In genomic region chr1:160031368-160032164, GRCh38 we compare ENCODE assay signal across 8 cellular contexts. TPM values are rescaled to one million over a fixed set of nuclear protein-coding genes. Genes with fewer than 3 reads are reported as not detected.
DNase-seq lines count a peak whose midpoint lies in the region; ATAC-seq, FAIRE-seq and TF ChIP-seq lines count a peak whose summit lies in the region.

TSS of gene PIGM (minus strand) at chr1:160031990. CDS start at chr1:160031739, 251 bp downstream.

- peak; percentile 96 for ATAC-seq in GM21381 (IDR thresholded peaks at IDR 0.05; ENCODE audit: unreplicated experiment)
- peak; percentile 99 for ATAC-seq in activated CD8-positive, alpha-beta memory T cell treated with anti-CD3 and anti-CD28 coated beads, Interleukin-2, amount 10 ng/mL, durations not matched to agents 7 days and 5 days

- no peaks in the 10 kb centered on the region for H3K79me1 ChIP-seq in H1 (ENCODE audit: low read depth, low read length)
- H3K79me1 ChIP-seq in mesendoderm (ENCODE audit: low read length) = peaks cover 5% of the 10 kb centered on the region

- no peak within 1 kb of the TSS for H2BK20ac ChIP-seq in H1 (ENCODE audit: low read length)

- BruUV-seq in Caco-2 (replicated peaks; lab: Mats Ljungman, UMichigan) = TSS peak; percentile 66

- H3K9ac ChIP-seq in H1 (replicated peaks in 1 of 4; ENCODE audit: extremely low read depth in 1 of 4, low read depth in 3 of 4, low read length in 3 of 4) (peak within 1 kb of the TSS; percentile 66 to 75 (median 70)), mesendoderm (ENCODE audit: low read length) (peak within 1 kb of the TSS; percentile 80)

- H3K27ac ChIP-seq in H1 (ENCODE audit: low read depth, low read length) (peak within 1 kb of the TSS; percentile 72), mesendoderm (ENCODE audit: low read depth, low read length) (peak within 1 kb of the TSS; percentile 27)

- no peak within 1 kb of the TSS for H2AK5ac ChIP-seq in H1 (ENCODE audit: low read depth, low read length)
- H2AK5ac ChIP-seq in mesendoderm (ENCODE audit: low read length) = no peak within 1 kb of the TSS

- H2BK5ac ChIP-seq in H1 (ENCODE audit: low read depth, low read length) (peak within 1 kb of the TSS; percentile 84; the same call in 1 of the 2 replicates), mesendoderm (ENCODE audit: low read length) (no peak within 1 kb of the TSS)

- no peak within 1 kb of the TSS for H4K91ac ChIP-seq in H1 (replicated peaks; ENCODE audit: insufficient read length, low read length)

- no peak within 1 kb of the TSS for H3K14ac ChIP-seq in H1 (ENCODE audit: insufficient read length)

- H3K79me2 ChIP-seq in H1 (ENCODE audit: control insufficient read depth in 1 of 2, insufficient read depth in 2 of 2, low read length in 2 of 2) (peaks cover 4 to 22% of the 10 kb centered on the region in 2 experiments; a peak in 3 of 4 replicates), mesendoderm (ENCODE audit: control insufficient read depth, insufficient read depth, low read length) (peaks cover 10% of the 10 kb centered on the region)

- FAIRE-seq in HTR-8/SVneo (lab: Jason Lieb, UNC) (no peak), H1 (lab: Jason Lieb, UNC) (peak; percentile 42)

- TF ChIP-seq POLR2A in H1 (IDR thresholded peaks at IDR 0.05; ENCODE audit: control extremely low read depth in 1 of 2, low read depth in 2 of 2, low read length in 2 of 2) = peak in 1 of 2 experiments; percentile 76; a peak in 2 of 3 replicates

- H3K4me2 ChIP-seq in H1 (ENCODE audit: insufficient read depth in 1 of 2, low read depth in 2 of 2, low read length in 2 of 2) = peak within 1 kb of the TSS; percentile 87 to 88
- peak within 1 kb of the TSS; percentile 85 for H3K4me2 ChIP-seq in mesendoderm (ENCODE audit: low read length)

- no peaks in the 10 kb centered on the region for H4K20me1 ChIP-seq in H1 (replicated peaks in 1 of 2; ENCODE audit: control insufficient read depth in 1 of 2, insufficient read depth in 2 of 2, low read length in 2 of 2)

- H3K36me3 Mint-ChIP-seq in Caco-2 (ENCODE audit: insufficient read depth, unreplicated experiment) = no peaks in the 10 kb centered on the region
- peaks cover 3% of the 10 kb centered on the region for H3K36me3 Mint-ChIP-seq in activated CD8-positive, alpha-beta memory T cell treated with anti-CD3 and anti-CD28 coated beads, Interleukin-2, amount 10 ng/mL, durations not matched to agents 7 days and 5 days

- H3K56ac ChIP-seq in H1 (replicated peaks; ENCODE audit: insufficient read length, low read depth, low read length) = peak within 1 kb of the TSS; percentile 78
- peak within 1 kb of the TSS; percentile 91 for H3K56ac ChIP-seq in mesendoderm (ENCODE audit: low read length)

- peak; percentile 95 to 96 for DNase-seq in Caco-2
- DNase-seq in HTR-8/SVneo (ENCODE audit: insufficient read length, low spot score) = peak; percentile 85
- DNase-seq in NOMO-1 treated with DMSO at 0.1 percent for 48 hours (lab: John Stamatoyannopoulos, UW; ENCODE audit: unreplicated experiment) = peak; percentile 92
- peak; percentile 97 for DNase-seq in activated CD8-positive, alpha-beta memory T cell treated with anti-CD3 and anti-CD28 coated beads, Interleukin-2, amount 10 ng/mL, durations not matched to agents 7 days and 5 days
- peak; percentile 91 to 95 for DNase-seq in H1 (ENCODE audit: low read depth in 1 of 2, low spot score in 2 of 2)
- peak; percentile 99 for DNase-seq in mesendoderm
- peak; percentile 85 for DNase-seq in stimulated activated CD8-positive, alpha-beta memory T cell treated with anti-CD3 and anti-CD28 coated beads, Interleukin-12 subunit alpha, Interleukin-12 subunit beta, amount 100 ng/mL, for 4 hours (ENCODE audit: low read depth)

- CTCF ChIA-PET in Caco-2 (lab: Charles Lee) (interaction anchor here (0.6 to 1.6 kb wide), 8 partner anchors 9 to 233 kb away, joined by 3 to 5 read pairs (median 4); no protein-coding TSS in a partner anchor), H1 (lab: Charles Lee; ENCODE audit: partially characterized antibody) (interaction anchor here (0.9 to 4.8 kb wide), 16 partner anchors 10 to 820 kb away, joined by 3 to 31 read pairs (median 5); partner anchors contain the start of gene IGSF9)
- CTCF ChIA-PET in activated CD8-positive, alpha-beta memory T cell treated with anti-CD3 and anti-CD28 coated beads, Interleukin-2, amount 10 ng/mL, durations not matched to agents 7 days and 5 days (lab: Charles Lee) = interaction anchor here (0.9 to 4.4 kb wide), 12 partner anchors 10 to 96 kb away, joined by 3 to 47 read pairs (median 4); partner anchors contain the start of gene KCNJ9

- peak within 1 kb of the TSS; percentile 96 for H3K4me3 ChIP-seq in Caco-2 (ENCODE audit: low read depth, low read length)
- peak within 1 kb of the TSS; percentile 72 to 88 (median 80) for H3K4me3 ChIP-seq in H1 (ENCODE audit: extremely low read depth in 1 of 4, insufficient read depth in 2 of 4, low read depth in 3 of 4, low read length in 4 of 4)
- peak within 1 kb of the TSS; percentile 78 for H3K4me3 ChIP-seq in mesendoderm (ENCODE audit: low read length)

- peak within 1 kb of the TSS; percentile 71 for H3K27ac Mint-ChIP-seq in Caco-2 (ENCODE audit: unreplicated experiment)
- H3K27ac Mint-ChIP-seq in activated CD8-positive, alpha-beta memory T cell treated with anti-CD3 and anti-CD28 coated beads, Interleukin-2, amount 10 ng/mL, durations not matched to agents 7 days and 5 days = peak within 1 kb of the TSS; percentile 85

- H3K36me3 ChIP-seq in Caco-2 (ENCODE audit: control insufficient read depth, insufficient read depth, low read length) = no peaks in the 10 kb centered on the region
- H3K36me3 ChIP-seq in H1 (ENCODE audit: control insufficient read depth in 2 of 4, insufficient read depth in 4 of 4, low read length in 3 of 4) = no peaks in the 10 kb centered on the region; a peak in 1 of 8 replicates
- H3K36me3 ChIP-seq in mesendoderm (ENCODE audit: control insufficient read depth, insufficient read depth, low read length) = no peaks in the 10 kb centered on the region

- H3K4me1 ChIP-seq in Caco-2 (peaks cover 6% of the 10 kb centered on the region), H1 (replicated peaks in 1 of 4; ENCODE audit: control insufficient read depth in 3 of 4, insufficient read depth in 4 of 4, low read length in 3 of 4) (peaks cover 0 to 6% (median 2%) of the 10 kb centered on the region in 4 experiments; a peak in 5 of 7 replicates), mesendoderm (ENCODE audit: control insufficient read depth, low read depth, low read length) (peaks cover 3% of the 10 kb centered on the region)

- intact Hi-C loops in Caco-2 (cut with micrococcal nuclease; ENCODE audit: unreplicated experiment) = loop anchor here (1.0 to 5.0 kb wide), 3 partner anchors 23 to 251 kb away; partner anchors contain the start of gene DUSP23

- peak in 1 of 2 experiments; percentile 63; a peak in 1 of 3 replicates for TF ChIP-seq EP300 in H1 (IDR thresholded peaks at IDR 0.05; ENCODE audit: borderline replicate concordance in 1 of 2, low read depth in 2 of 2, low read length in 2 of 2)

- TF ChIP-seq RAD21 in H1 (IDR thresholded peaks at IDR 0.05 in 1 of 2, conservative IDR thresholded peaks at IDR 0.05 in 1 of 2; ENCODE audit: low read depth in 2 of 2, low read length in 2 of 2) = no peak

- no peak within 1 kb of the TSS for H3K4ac ChIP-seq in H1 (replicated peaks; ENCODE audit: insufficient read length, low read depth, low read length)
- H3K4ac ChIP-seq in mesendoderm (ENCODE audit: low read depth, low read length) = no peak within 1 kb of the TSS

- peak within 1 kb of the TSS; percentile 95 for H2AFZ ChIP-seq in H1 (ENCODE audit: low read length)

- H3K23ac ChIP-seq in H1 (ENCODE audit: insufficient read length) (no peak within 1 kb of the TSS), mesendoderm (ENCODE audit: low read length) (no peak within 1 kb of the TSS)

- peak within 1 kb of the TSS; percentile 84 for H4K5ac ChIP-seq in H1 (ENCODE audit: insufficient read length, low read depth, low read length)
- H4K5ac ChIP-seq in mesendoderm (ENCODE audit: low read length) = no peak within 1 kb of the TSS

- H3K18ac ChIP-seq in H1 (ENCODE audit: extremely low read depth, low read length) (peak within 1 kb of the TSS; percentile 75; the same call in 1 of the 2 replicates), mesendoderm (ENCODE audit: low read length) (no peak within 1 kb of the TSS)

- TF ChIP-seq CTCF in Caco-2 (IDR thresholded peaks at IDR 0.05; ENCODE audit: insufficient read depth in 1 of 2, low read depth in 1 of 2, low read length in 1 of 2, severe bottlenecking in 1 of 2, unreplicated experiment in 1 of 2) (no peak), H1 (IDR thresholded peaks at IDR 0.05; ENCODE audit: control extremely low read depth in 1 of 3, insufficient read depth in 1 of 3, low read depth in 1 of 3, low read length in 3 of 3) (no peak)

- H4K8ac ChIP-seq in H1 (ENCODE audit: extremely low read depth, insufficient read depth, low read length) (peak within 1 kb of the TSS; percentile 95), mesendoderm (ENCODE audit: low read depth, low read length) (no peak within 1 kb of the TSS)

- H2BK15ac ChIP-seq in H1 (ENCODE audit: low read length) = no peak within 1 kb of the TSS
- no peak within 1 kb of the TSS for H2BK15ac ChIP-seq in mesendoderm (replicated peaks; ENCODE audit: low read depth)

- POLR2A ChIA-PET in Caco-2 (lab: Charles Lee) (interaction anchor here (0.6 to 1.2 kb wide), 2 partner anchors 223 to 251 kb away, joined by 3 read pairs; partner anchors contain the start of gene DUSP23), H1 (lab: Charles Lee; ENCODE audit: partially characterized antibody) (interaction anchor here (0.7 to 3.2 kb wide), 13 partner anchors 8 to 190 kb away, joined by 3 to 18 read pairs (median 4); no protein-coding TSS in a partner anchor)

- H3K4me1 Mint-ChIP-seq in Caco-2 (ENCODE audit: low read depth, unreplicated experiment) = peaks cover 15% of the 10 kb centered on the region
- H3K4me1 Mint-ChIP-seq in activated CD8-positive, alpha-beta memory T cell treated with anti-CD3 and anti-CD28 coated beads, Interleukin-2, amount 10 ng/mL, durations not matched to agents 7 days and 5 days = peaks cover 27% of the 10 kb centered on the region

- H3K9me3 ChIP-seq in Caco-2 (no peaks in the 10 kb centered on the region), H1 (ENCODE audit: insufficient read depth in 2 of 2, low read depth in 1 of 2, low read length in 1 of 2) (no peaks in the 10 kb centered on the region)

- H2BK12ac ChIP-seq in H1 (ENCODE audit: low read depth, low read length) = peak within 1 kb of the TSS; percentile 62

- peaks cover 4% of the 10 kb centered on the region for H3K27me3 Mint-ChIP-seq in Caco-2 (ENCODE audit: insufficient read depth, unreplicated experiment)
- no peaks in the 10 kb centered on the region for H3K27me3 Mint-ChIP-seq in activated CD8-positive, alpha-beta memory T cell treated with anti-CD3 and anti-CD28 coated beads, Interleukin-2, amount 10 ng/mL, durations not matched to agents 7 days and 5 days

- peak within 1 kb of the TSS; percentile 29 for H2BK120ac ChIP-seq in H1 (replicated peaks; ENCODE audit: low read depth, low read length)
- H2BK120ac ChIP-seq in mesendoderm (ENCODE audit: low read depth, low read length) = no peak within 1 kb of the TSS

- 1% methylated on average over 60 of the region's 60 CpGs; no CpG with 5 or more reads in 1 of the 2 experiments for WGBS in H1 (ENCODE audit: extremely low coverage in 1 of 2, insufficient coverage in 1 of 2, insufficient read length in 1 of 2, insufficient replicate concordance in 2 of 2, low coverage in 1 of 2, low lambda C conversion rate in 2 of 2, missing lambda C conversion rate in 1 of 2), 2 experiments
- WGBS in mesendoderm (ENCODE audit: extremely low coverage, insufficient coverage, low lambda C conversion rate) = no CpG with 5 or more reads among the region's 60 CpGs

- peaks cover 17% of the 10 kb centered on the region for H3K23me2 ChIP-seq in H1 (ENCODE audit: low read depth, low read length)

- no peaks in the 10 kb centered on the region for H3K9me3 Mint-ChIP-seq in Caco-2 (ENCODE audit: unreplicated experiment)
- no peaks in the 10 kb centered on the region for H3K9me3 Mint-ChIP-seq in activated CD8-positive, alpha-beta memory T cell treated with anti-CD3 and anti-CD28 coated beads, Interleukin-2, amount 10 ng/mL, durations not matched to agents 7 days and 5 days (ENCODE audit: low read depth)

- H3K27me3 ChIP-seq in Caco-2 (replicated peaks; ENCODE audit: control insufficient read depth, insufficient read depth, low read length) (no peaks in the 10 kb centered on the region), H1 (replicated peaks in 1 of 4; ENCODE audit: control insufficient read depth in 3 of 4, extremely low read depth in 1 of 4, insufficient read depth in 3 of 4, low read length in 3 of 4) (no peaks in the 10 kb centered on the region; a peak in 2 of 7 replicates), mesendoderm (ENCODE audit: insufficient read depth, low read length, poor library complexity) (no peaks in the 10 kb centered on the region)

- peak within 1 kb of the TSS; percentile 80 for H3K4me3 Mint-ChIP-seq in Caco-2 (ENCODE audit: unreplicated experiment)
- H3K4me3 Mint-ChIP-seq in activated CD8-positive, alpha-beta memory T cell treated with anti-CD3 and anti-CD28 coated beads, Interleukin-2, amount 10 ng/mL, durations not matched to agents 7 days and 5 days = peak within 1 kb of the TSS; percentile 87

RNA-seq across cellular contexts. Expression of gene PIGM, which starts in this region (rescaled TPM):
- 5.5 and 5.7 TPM in 2 replicates for total RNA-seq in Caco-2 (2022)
- total RNA-seq in activated CD8-positive, alpha-beta memory T cell treated with anti-CD3 and anti-CD28 coated beads, Interleukin-2, amount 10 ng/mL, durations not matched to agents 7 days and 5 days = 1 to 10 TPM; 5.3 to 5.9 TPM
- 5.1 and 5.4 TPM in 2 replicates for total RNA-seq in H1 (2021; fragmentation: NEBNext Ultra II Directional; extraction: Animal tissue kit (Norgen Biotek cat#: 25700))
- 5.7 and 6.0 TPM in 2 replicates for polyA plus RNA-seq in H1 (2011; rRNA removed)
- polyA plus RNA-seq in H1 (2011; cell fraction: cytosol; rRNA removed) = 5.6 TPM
- polyA plus RNA-seq in H1 (2011; cell fraction: nucleus; rRNA removed) = 3.9 TPM
- 3.7 to 5.3 TPM (median 4.2 TPM) in 4 replicates for polyA plus RNA-seq in H1 (2012, experiment 1 of 2)
- 1.4 TPM for polyA plus RNA-seq in H1 (2012, experiment 2 of 2)
- 11.7 TPM for polyA plus RNA-seq in H1 (2013, experiment 1 of 2)
- polyA plus RNA-seq in H1 (2013, experiment 2 of 2) = 10.7 TPM
- polyA minus RNA-seq in H1 (2011; rRNA and poly(A)+ RNA removed) = 4.3 TPM in 2 replicates
- 2.9 TPM for polyA minus RNA-seq in H1 (2011; cell fraction: cytosol; rRNA and poly(A)+ RNA removed)
- 5.1 TPM for polyA minus RNA-seq in H1 (2011; cell fraction: nucleus; rRNA and poly(A)+ RNA removed)
- 5.4 TPM for polyA plus RNA-seq in mesendoderm (2013, experiment 1 of 2)
- polyA plus RNA-seq in mesendoderm (2013, experiment 2 of 2) = 5.4 TPM

Comparison
In these comparisons a context has a peak if more than half of its experiments do, and no peak if none do; other contexts are left out.
1. Peak in every context shown above with its lines: DNase-seq, ATAC-seq, H3K4me3 ChIP-seq and H3K27ac ChIP-seq.